Comparison of ENCODE assay signal across 1 cellular context in the genomic region with DNA sequence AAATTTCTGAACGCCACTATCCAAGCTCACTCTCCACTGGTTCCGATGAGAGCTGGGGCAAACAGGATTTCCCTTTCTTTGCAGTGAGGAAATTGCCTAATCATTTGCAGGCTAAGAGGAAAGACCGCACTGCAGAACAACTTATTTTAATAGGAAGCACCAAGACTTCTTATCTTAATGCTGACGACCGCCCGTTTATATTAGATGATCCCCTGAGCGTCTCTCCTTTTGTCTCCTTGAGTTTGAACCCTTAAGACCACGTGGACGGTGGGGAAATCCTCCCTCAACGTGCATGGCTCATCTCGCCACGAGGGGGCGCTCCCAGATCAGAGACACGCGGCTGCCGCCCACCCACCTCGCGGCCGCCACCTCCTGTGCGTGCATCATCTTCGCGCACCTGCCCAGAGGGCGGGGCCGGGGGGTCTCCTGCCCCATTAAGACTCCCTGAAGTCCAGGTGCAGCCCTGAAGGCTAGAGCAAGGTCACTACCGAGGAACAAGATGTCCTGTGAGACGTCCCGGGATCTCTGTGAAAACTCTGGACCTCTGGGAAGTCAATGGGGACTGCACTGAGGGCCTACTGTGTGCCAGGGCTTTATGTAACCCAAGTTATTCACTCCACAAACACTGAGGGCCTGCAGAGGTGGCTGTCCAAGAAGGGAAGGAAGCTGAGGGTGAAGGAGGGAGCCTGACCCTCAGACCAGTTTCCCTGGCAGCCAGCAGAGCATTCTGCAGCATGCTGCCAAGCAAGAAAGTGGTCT.
TF ChIP-seq lines count a peak whose summit lies in the region.

No MANE protein-coding gene starts in this region.

TF ChIP-seq in HepG2, 621 proteins besides CTCF, POLR2A, EP300 and RAD21 (continued from another document and continues in another):
- TF ChIP-seq E2F5 (CRISPR knock-in tag; conservative IDR thresholded peaks at IDR 0.05): 0 out of 2 replicates have a peak, but pooled peaks have one; percentile 46
- TF ChIP-seq FOXA3 (CRISPR knock-in tag; IDR thresholded peaks at IDR 0.05): no peak
- no peak for TF ChIP-seq ZFX (CRISPR knock-in tag; IDR thresholded peaks at IDR 0.05; ENCODE audit: low read depth)
- TF ChIP-seq FOXJ3 (CRISPR knock-in tag; IDR thresholded peaks at IDR 0.05; ENCODE audit: borderline replicate concordance): no peak
- TF ChIP-seq, protein P1, sequence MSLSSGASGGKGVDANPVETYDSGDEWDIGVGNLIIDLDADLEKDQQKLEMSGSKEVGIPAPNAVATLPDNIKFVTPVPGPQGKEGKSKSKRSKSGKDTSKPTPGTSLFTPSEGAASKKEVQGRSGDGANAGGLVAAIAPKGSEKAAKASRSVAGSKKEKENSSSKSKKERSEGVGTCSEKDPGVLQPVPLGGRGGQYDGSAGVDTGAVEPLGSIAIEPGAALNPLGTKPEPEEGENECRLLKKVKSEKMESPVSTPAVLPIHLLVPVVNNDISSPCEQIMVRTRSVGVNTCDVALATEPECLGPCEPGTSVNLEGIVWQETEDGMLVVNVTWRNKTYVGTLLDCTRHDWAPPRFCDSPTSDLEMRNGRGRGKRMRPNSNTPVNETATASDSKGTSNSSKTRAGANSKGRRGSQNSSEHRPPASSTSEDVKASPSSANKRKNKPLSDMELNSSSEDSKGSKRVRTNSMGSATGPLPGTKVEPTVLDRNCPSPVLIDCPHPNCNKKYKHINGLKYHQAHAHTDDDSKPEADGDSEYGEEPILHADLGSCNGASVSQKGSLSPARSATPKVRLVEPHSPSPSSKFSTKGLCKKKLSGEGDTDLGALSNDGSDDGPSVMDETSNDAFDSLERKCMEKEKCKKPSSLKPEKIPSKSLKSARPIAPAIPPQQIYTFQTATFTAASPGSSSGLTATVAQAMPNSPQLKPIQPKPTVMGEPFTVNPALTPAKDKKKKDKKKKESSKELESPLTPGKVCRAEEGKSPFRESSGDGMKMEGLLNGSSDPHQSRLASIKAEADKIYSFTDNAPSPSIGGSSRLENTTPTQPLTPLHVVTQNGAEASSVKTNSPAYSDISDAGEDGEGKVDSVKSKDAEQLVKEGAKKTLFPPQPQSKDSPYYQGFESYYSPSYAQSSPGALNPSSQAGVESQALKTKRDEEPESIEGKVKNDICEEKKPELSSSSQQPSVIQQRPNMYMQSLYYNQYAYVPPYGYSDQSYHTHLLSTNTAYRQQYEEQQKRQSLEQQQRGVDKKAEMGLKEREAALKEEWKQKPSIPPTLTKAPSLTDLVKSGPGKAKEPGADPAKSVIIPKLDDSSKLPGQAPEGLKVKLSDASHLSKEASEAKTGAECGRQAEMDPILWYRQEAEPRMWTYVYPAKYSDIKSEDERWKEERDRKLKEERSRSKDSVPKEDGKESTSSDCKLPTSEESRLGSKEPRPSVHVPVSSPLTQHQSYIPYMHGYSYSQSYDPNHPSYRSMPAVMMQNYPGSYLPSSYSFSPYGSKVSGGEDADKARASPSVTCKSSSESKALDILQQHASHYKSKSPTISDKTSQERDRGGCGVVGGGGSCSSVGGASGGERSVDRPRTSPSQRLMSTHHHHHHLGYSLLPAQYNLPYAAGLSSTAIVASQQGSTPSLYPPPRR (CRISPR knock-in tag; IDR thresholded peaks at IDR 0.05; ENCODE audit: borderline replicate concordance): no peak
- no peak for TF ChIP-seq SIX4 (CRISPR knock-in tag; IDR thresholded peaks at IDR 0.05)
- TF ChIP-seq ZNF101 (CRISPR knock-in tag; IDR thresholded peaks at IDR 0.05; ENCODE audit: borderline replicate concordance, low read depth): no peak
- TF ChIP-seq ISX (CRISPR knock-in tag; conservative IDR thresholded peaks at IDR 0.05): no peak
- TF ChIP-seq ZNF335 (CRISPR knock-in tag; IDR thresholded peaks at IDR 0.05): no peak
- peak; percentile 42; the same call in 1 of the 2 replicates for TF ChIP-seq SP5 (CRISPR knock-in tag; IDR thresholded peaks at IDR 0.05; ENCODE audit: borderline replicate concordance, low read depth)
- TF ChIP-seq, protein P2, sequence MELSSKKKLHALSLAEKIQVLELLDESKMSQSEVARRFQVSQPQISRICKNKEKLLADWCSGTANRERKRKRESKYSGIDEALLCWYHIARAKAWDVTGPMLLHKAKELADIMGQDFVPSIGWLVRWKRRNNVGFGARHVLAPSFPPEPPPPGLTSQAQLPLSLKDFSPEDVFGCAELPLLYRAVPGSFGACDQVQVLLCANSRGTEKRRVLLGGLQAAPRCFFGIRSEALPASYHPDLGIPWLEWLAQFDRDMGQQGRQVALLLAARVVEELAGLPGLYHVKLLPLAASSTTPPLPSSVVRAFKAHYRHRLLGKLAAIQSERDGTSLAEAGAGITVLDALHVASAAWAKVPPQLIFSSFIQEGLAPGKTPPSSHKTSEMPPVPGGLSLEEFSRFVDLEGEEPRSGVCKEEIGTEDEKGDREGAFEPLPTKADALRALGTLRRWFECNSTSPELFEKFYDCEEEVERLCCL (CRISPR knock-in tag; IDR thresholded peaks at IDR 0.05; ENCODE audit: borderline replicate concordance): no peak
- no peak for TF ChIP-seq GABPA (IDR thresholded peaks at IDR 0.05; ENCODE audit: low read depth, low read length)
- TF ChIP-seq GABPA (CRISPR knock-in tag; IDR thresholded peaks at IDR 0.05; ENCODE audit: low read depth): no peak
- no peak for TF ChIP-seq POGZ (CRISPR knock-in tag; IDR thresholded peaks at IDR 0.05)
- TF ChIP-seq ZNF143 (CRISPR knock-in tag; IDR thresholded peaks at IDR 0.05): no peak
- TF ChIP-seq ZNF484 (CRISPR knock-in tag; IDR thresholded peaks at IDR 0.05; ENCODE audit: borderline replicate concordance, low read depth): no peak
- no peak for TF ChIP-seq PCBP2 (optimal IDR thresholded peaks at IDR 0.05; ENCODE audit: low read depth, low read length, poor library complexity, severe bottlenecking)
- no peak for TF ChIP-seq ZNF552 (CRISPR knock-in tag; IDR thresholded peaks at IDR 0.05; ENCODE audit: borderline replicate concordance)
- no peak for TF ChIP-seq ZNF784 (CRISPR knock-in tag; IDR thresholded peaks at IDR 0.05; ENCODE audit: borderline replicate concordance)
- peak; percentile 43; the same call in 1 of the 2 replicates for TF ChIP-seq FOSL2 (CRISPR knock-in tag; IDR thresholded peaks at IDR 0.05)
- no peak for TF ChIP-seq HNF4A (CRISPR knock-in tag; IDR thresholded peaks at IDR 0.05)
- TF ChIP-seq ZNF761 (CRISPR knock-in tag; conservative IDR thresholded peaks at IDR 0.05): no peak
- no peak for TF ChIP-seq PHB2 (IDR thresholded peaks at IDR 0.05; ENCODE audit: partially characterized antibody)
- TF ChIP-seq ZNF720 (CRISPR knock-in tag; IDR thresholded peaks at IDR 0.05): peak; percentile 5; the same call in 1 of the 2 replicates
- no peak for TF ChIP-seq RARA (CRISPR knock-in tag; IDR thresholded peaks at IDR 0.05)
- TF ChIP-seq, protein P3, sequence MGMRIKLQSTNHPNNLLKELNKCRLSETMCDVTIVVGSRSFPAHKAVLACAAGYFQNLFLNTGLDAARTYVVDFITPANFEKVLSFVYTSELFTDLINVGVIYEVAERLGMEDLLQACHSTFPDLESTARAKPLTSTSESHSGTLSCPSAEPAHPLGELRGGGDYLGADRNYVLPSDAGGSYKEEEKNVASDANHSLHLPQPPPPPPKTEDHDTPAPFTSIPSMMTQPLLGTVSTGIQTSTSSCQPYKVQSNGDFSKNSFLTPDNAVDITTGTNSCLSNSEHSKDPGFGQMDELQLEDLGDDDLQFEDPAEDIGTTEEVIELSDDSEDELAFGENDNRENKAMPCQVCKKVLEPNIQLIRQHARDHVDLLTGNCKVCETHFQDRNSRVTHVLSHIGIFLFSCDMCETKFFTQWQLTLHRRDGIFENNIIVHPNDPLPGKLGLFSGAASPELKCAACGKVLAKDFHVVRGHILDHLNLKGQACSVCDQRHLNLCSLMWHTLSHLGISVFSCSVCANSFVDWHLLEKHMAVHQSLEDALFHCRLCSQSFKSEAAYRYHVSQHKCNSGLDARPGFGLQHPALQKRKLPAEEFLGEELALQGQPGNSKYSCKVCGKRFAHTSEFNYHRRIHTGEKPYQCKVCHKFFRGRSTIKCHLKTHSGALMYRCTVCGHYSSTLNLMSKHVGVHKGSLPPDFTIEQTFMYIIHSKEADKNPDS (CRISPR knock-in tag; IDR thresholded peaks at IDR 0.05): no peak
- TF ChIP-seq NFAT5 (CRISPR knock-in tag; IDR thresholded peaks at IDR 0.05): no peak
- no peak for TF ChIP-seq BCLAF1 (IDR thresholded peaks at IDR 0.05)
- TF ChIP-seq ZNF883 (CRISPR knock-in tag; IDR thresholded peaks at IDR 0.05; ENCODE audit: not compliant biosample characterization): no peak
- TF ChIP-seq DBP (CRISPR knock-in tag; IDR thresholded peaks at IDR 0.05; ENCODE audit: not compliant biosample characterization): no peak
- no peak for TF ChIP-seq MEIS1 (CRISPR knock-in tag; IDR thresholded peaks at IDR 0.05; ENCODE audit: borderline replicate concordance)
- no peak for TF ChIP-seq ATM (IDR thresholded peaks at IDR 0.05; ENCODE audit: borderline replicate concordance)
- no peak for TF ChIP-seq ZBTB20 (CRISPR knock-in tag; IDR thresholded peaks at IDR 0.05; ENCODE audit: borderline replicate concordance, low read depth)
- TF ChIP-seq ZNF878 (CRISPR knock-in tag; IDR thresholded peaks at IDR 0.05): no peak; the same call in 1 of the 2 replicates
- 0 out of 2 replicates have a peak, but pooled peaks have one; percentile 34 for TF ChIP-seq KMT2A (CRISPR knock-in tag; IDR thresholded peaks at IDR 0.05)
- no peak for TF ChIP-seq JARID2 (CRISPR knock-in tag; IDR thresholded peaks at IDR 0.05; ENCODE audit: insufficient replicate concordance)
- TF ChIP-seq ARID2 (CRISPR knock-in tag; IDR thresholded peaks at IDR 0.05; ENCODE audit: borderline replicate concordance): no peak
- no peak for TF ChIP-seq RCOR2 (CRISPR knock-in tag; IDR thresholded peaks at IDR 0.05)
- no peak for TF ChIP-seq MAF1 (CRISPR knock-in tag; IDR thresholded peaks at IDR 0.05; ENCODE audit: borderline replicate concordance)
